In the genomic region with DNA sequence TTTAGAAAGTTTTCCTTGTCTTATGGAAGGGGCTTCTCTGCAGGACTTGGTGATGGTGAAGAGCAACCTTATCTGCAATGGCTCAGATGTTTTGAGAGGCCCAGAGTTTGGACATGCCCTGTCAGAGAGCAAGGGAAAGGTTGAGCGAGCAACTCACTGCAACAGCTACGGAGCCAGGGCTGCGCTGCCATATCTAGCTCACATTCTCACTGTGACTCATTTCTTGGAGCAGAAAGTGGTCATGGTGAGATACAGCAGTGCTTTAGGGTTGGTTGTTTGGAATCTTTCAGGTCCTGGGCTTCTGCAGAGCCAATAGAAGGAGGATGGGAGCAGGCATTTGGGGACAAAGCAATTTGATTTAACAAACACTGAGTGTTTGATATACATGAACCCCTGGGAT, we compare ENCODE assay signal across 17 cellular contexts. TPM values are rescaled to one million over a fixed set of nuclear protein-coding genes. Genes with fewer than 3 reads are reported as not detected.
"Had no signal": no experiment of that assay in that cellular context is flagged by ENCODE, and none has a peak within 500 bp of the region (broad histone marks: within the 10 kb centered on the region; RNA-seq: fewer than 3 reads in every experiment).

No MANE protein-coding gene starts in this region.

- H3K27ac Mint-ChIP-seq: activated T-helper 1 cell treated with anti-CD3 and anti-CD28 coated beads, Interleukin-12 subunit alpha, Interleukin-12 subunit beta, Interleukin-2, Interleukin-4 antibody, amounts not matched to agents 30 ng/mL and 10 ng/mL and 1 ng/mL, durations not matched to agents 14 hours and 24 hours and 36 hours; neural progenitor cell; T-helper 2 cell treated with Interferon-gamma antibody and Interleukin-4, amounts not matched to agents 5 μg/mL and 100 μg/mL, for 36 hours had no signal

- H3K27me3 ChIP-seq: ascending aorta, stomach, testis, upper lobe of right lung had no signal

- H3K27ac ChIP-seq: neural progenitor cell, stomach, testis, upper lobe of right lung had no signal

- H3K4me3 ChIP-seq: ascending aorta, neural progenitor cell, stomach, testis, upper lobe of right lung had no signal

- H3K9me3 ChIP-seq: ascending aorta, stomach, testis, upper lobe of right lung had no signal

- ATAC-seq: left colon, upper lobe of right lung had no signal

- DNase-seq: activated CD4-positive, alpha-beta T cell treated with anti-CD3 and anti-CD28 coated beads, Interleukin-2, amount 50 U/mL, for 1 hour; activated CD8-positive, alpha-beta memory T cell treated with anti-CD3 and anti-CD28 coated beads for 24 hours; glutamatergic neuron; left colon; stimulated activated CD4-positive, alpha-beta T cell treated with anti-CD3 and anti-CD28 coated beads, Interleukin-12 subunit alpha, Interleukin-12 subunit beta, amount 100 ng/mL, for 4 hours; stimulated activated CD4-positive, alpha-beta T cell treated with anti-CD3 and anti-CD28 coated beads, Interleukin-2, amount 100 ng/mL, for 24 hours; stomach; testis; upper lobe of right lung had no signal

- H3K4me3 Mint-ChIP-seq: activated T-helper 1 cell treated with anti-CD3 and anti-CD28 coated beads, Interleukin-12 subunit alpha, Interleukin-12 subunit beta, Interleukin-2, Interleukin-4 antibody, amounts not matched to agents 30 ng/mL and 10 ng/mL and 1 ng/mL, durations not matched to agents 14 hours and 24 hours and 36 hours; neural progenitor cell; T-helper 2 cell treated with Interferon-gamma antibody and Interleukin-4, amounts not matched to agents 5 μg/mL and 100 μg/mL, for 36 hours had no signal

- H3K4me1 ChIP-seq: stomach, testis, upper lobe of right lung had no signal

- H3K36me3 ChIP-seq: ascending aorta, neural progenitor cell, stomach, upper lobe of right lung had no signal

- H3K9me3 Mint-ChIP-seq: activated T-helper 1 cell treated with anti-CD3 and anti-CD28 coated beads, Interleukin-12 subunit alpha, Interleukin-12 subunit beta, Interleukin-2, Interleukin-4 antibody, amounts not matched to agents 30 ng/mL and 10 ng/mL and 1 ng/mL, durations not matched to agents 14 hours and 24 hours and 36 hours; neural progenitor cell; T-helper 2 cell treated with Interferon-gamma antibody and Interleukin-4, amounts not matched to agents 5 μg/mL and 100 μg/mL, for 36 hours had no signal

- H3K36me3 Mint-ChIP-seq: neural progenitor cell had no signal

RNA-seq across cellular contexts. Expression of a gene that starts 12.3 kb away (rescaled TPM):
- total RNA-seq: activated T-helper 1 cell treated with anti-CD3 and anti-CD28 coated beads, Interleukin-12 subunit alpha, Interleukin-12 subunit beta, Interleukin-2, Interleukin-4 antibody, amounts not matched to agents 30 ng/mL and 10 ng/mL and 1 ng/mL, durations not matched to agents 14 hours and 24 hours and 36 hours; ascending aorta; fibroblast of villous mesenchyme; left colon; lung microvascular endothelial cell; osteocyte; pulmonary artery endothelial cell; stomach; testis; upper lobe of right lung had no signal
